Comparison of ENCODE assay signal across 20 cellular contexts in the genomic region with DNA sequence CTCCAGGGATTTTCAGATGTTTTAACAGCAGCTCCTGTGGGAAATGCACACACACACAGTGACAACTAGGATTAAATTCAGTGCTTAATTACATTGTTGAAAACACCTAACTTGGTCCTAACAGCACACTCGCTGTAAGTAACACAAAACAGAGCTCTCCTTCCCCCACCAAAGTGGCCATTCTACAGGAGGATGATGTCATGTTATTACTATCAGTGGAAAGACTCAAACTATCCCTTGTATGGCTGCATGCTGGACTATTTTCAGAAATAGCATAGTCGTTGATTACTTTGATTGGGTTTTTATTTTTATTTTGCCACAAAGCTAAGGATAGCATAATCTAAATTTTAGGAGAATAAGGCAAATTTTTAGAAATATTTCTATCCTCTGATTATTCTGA.
"Had no signal": no experiment of that assay in that cellular context is flagged by ENCODE, and none has a peak within 500 bp of the region (broad histone marks: within the 10 kb centered on the region; RNA-seq: fewer than 3 reads in every experiment).

No MANE protein-coding gene starts in this region.

- DNase-seq: KBM-7, MV-4-11, NCI-H1048, NCI-H1105, NCI-H1417, NCI-H1436 treated with DMSO at 0.1 percent for 48 hours, NCI-H1694, NCI-H187 treated with DMSO at 0.1 percent for 48 hours, NCI-H2029 treated with DMSO at 0.1 percent for 48 hours, NCI-H2107, NCI-H2171, NCI-H226, NCI-H510A, NCI-H524 treated with DMSO at 0.1 percent for 48 hours, NCI-H69, NCI-H774, RPMI8226, SHP77 treated with DMSO at 0.1 percent for 48 hours, SJCRH30 had no signal

- H3K27ac ChIP-seq: HL-60, SJCRH30 had no signal

- H3K36me3 ChIP-seq: SJCRH30 had no signal

- H3K27me3 ChIP-seq: SJCRH30 had no signal

- H3K4me1 ChIP-seq: SJCRH30 had no signal

- H3K4me3 ChIP-seq: SJCRH30 had no signal
